ENCODE assay signal across 1 cellular context in genomic region chr1:21752186-21752585, GRCh38.
TF ChIP-seq lines count a peak whose summit lies in the region.

No MANE protein-coding gene starts in this region.

TF ChIP-seq in K562, 482 proteins besides CTCF, POLR2A, EP300 and RAD21:
- TF ChIP-seq ZBTB49 (CRISPR knock-in tag; IDR thresholded peaks at IDR 0.05; ENCODE audit: borderline replicate concordance) (no peak), TGIF2 (CRISPR knock-in tag; IDR thresholded peaks at IDR 0.05) (no peak), NFIX (CRISPR knock-in tag; IDR thresholded peaks at IDR 0.05; ENCODE audit: low read depth) (no peak), PATZ1 (CRISPR knock-in tag; IDR thresholded peaks at IDR 0.05; ENCODE audit: borderline replicate concordance) (no peak), ZFX (CRISPR knock-in tag; IDR thresholded peaks at IDR 0.05) (0 out of 2 replicates have a peak, but pooled peaks have one; percentile 23), RFX1 (IDR thresholded peaks at IDR 0.05) (peak; percentile 25), NR1H2 (CRISPR knock-in tag; IDR thresholded peaks at IDR 0.05) (no peak), RBM39 (optimal IDR thresholded peaks at IDR 0.05; ENCODE audit: low read depth, low read length) (no peak), C11orf30 (IDR thresholded peaks at IDR 0.05; ENCODE audit: low read depth) (no peak), MIER1 (IDR thresholded peaks at IDR 0.05; ENCODE audit: low read depth) (no peak), PML (IDR thresholded peaks at IDR 0.05; ENCODE audit: low read length) (no peak), SETDB1 (IDR thresholded peaks at IDR 0.05; ENCODE audit: low read length) (no peak), ATF6 (CRISPR knock-in tag; IDR thresholded peaks at IDR 0.05) (no peak), FOXP1 (CRISPR knock-in tag; IDR thresholded peaks at IDR 0.05) (no peak), CGGBP1 (CRISPR knock-in tag; IDR thresholded peaks at IDR 0.05) (no peak), ZNF184 (CRISPR knock-in tag; IDR thresholded peaks at IDR 0.05) (no peak), NUFIP1 (IDR thresholded peaks at IDR 0.05; ENCODE audit: partially characterized antibody) (no peak), CREBBP (IDR thresholded peaks at IDR 0.05; ENCODE audit: low read depth, low read length) (no peak), RFX7 (CRISPR knock-in tag; IDR thresholded peaks at IDR 0.05) (no peak), RBM22 (IDR thresholded peaks at IDR 0.05; ENCODE audit: low read depth, low read length, poor library complexity, severe bottlenecking) (peak; percentile 17), HINFP (tag; conservative IDR thresholded peaks at IDR 0.05; ENCODE audit: low read depth) (no peak), GTF2A2 (tag; IDR thresholded peaks at IDR 0.05) (no peak), PTRF (tag; IDR thresholded peaks at IDR 0.05) (no peak)
